ENCODE assay signal across 1 cellular context in genomic region chr17:17886253-17886652, GRCh38.
TF ChIP-seq lines count a peak whose summit lies in the region.

No MANE protein-coding gene starts in this region.

TF ChIP-seq in HepG2, 621 proteins besides CTCF, POLR2A, EP300 and RAD21:
- TF ChIP-seq KLF12 (CRISPR knock-in tag; IDR thresholded peaks at IDR 0.05; ENCODE audit: borderline replicate concordance) (no peak), LCORL (IDR thresholded peaks at IDR 0.05) (no peak), LCORL (CRISPR knock-in tag; IDR thresholded peaks at IDR 0.05) (no peak), CSRNP1 (CRISPR knock-in tag; IDR thresholded peaks at IDR 0.05) (no peak), ZNF75D (CRISPR knock-in tag; IDR thresholded peaks at IDR 0.05; ENCODE audit: borderline replicate concordance) (no peak)
- TF ChIP-seq, protein P1, sequence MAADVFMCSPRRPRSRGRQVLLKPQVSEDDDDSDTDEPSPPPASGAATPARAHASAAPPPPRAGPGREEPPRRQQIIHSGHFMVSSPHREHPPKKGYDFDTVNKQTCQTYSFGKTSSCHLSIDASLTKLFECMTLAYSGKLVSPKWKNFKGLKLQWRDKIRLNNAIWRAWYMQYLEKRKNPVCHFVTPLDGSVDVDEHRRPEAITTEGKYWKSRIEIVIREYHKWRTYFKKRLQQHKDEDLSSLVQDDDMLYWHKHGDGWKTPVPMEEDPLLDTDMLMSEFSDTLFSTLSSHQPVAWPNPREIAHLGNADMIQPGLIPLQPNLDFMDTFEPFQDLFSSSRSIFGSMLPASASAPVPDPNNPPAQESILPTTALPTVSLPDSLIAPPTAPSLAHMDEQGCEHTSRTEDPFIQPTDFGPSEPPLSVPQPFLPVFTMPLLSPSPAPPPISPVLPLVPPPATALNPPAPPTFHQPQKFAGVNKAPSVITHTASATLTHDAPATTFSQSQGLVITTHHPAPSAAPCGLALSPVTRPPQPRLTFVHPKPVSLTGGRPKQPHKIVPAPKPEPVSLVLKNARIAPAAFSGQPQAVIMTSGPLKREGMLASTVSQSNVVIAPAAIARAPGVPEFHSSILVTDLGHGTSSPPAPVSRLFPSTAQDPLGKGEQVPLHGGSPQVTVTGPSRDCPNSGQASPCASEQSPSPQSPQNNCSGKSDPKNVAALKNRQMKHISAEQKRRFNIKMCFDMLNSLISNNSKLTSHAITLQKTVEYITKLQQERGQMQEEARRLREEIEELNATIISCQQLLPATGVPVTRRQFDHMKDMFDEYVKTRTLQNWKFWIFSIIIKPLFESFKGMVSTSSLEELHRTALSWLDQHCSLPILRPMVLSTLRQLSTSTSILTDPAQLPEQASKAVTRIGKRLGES (CRISPR knock-in tag; IDR thresholded peaks at IDR 0.05; ENCODE audit: borderline replicate concordance) = no peak
- TF ChIP-seq, protein P2, sequence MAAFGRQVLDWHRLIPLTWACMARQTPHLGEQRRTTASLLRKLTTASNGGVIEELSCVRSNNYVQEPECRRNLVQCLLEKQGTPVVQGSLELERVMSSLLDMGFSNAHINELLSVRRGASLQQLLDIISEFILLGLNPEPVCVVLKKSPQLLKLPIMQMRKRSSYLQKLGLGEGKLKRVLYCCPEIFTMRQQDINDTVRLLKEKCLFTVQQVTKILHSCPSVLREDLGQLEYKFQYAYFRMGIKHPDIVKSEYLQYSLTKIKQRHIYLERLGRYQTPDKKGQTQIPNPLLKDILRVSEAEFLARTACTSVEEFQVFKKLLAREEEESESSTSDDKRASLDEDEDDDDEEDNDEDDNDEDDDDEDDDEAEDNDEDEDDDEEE (CRISPR knock-in tag; IDR thresholded peaks at IDR 0.05) = no peak
